ENCODE assay signal across 8 cellular contexts in the genomic region with DNA sequence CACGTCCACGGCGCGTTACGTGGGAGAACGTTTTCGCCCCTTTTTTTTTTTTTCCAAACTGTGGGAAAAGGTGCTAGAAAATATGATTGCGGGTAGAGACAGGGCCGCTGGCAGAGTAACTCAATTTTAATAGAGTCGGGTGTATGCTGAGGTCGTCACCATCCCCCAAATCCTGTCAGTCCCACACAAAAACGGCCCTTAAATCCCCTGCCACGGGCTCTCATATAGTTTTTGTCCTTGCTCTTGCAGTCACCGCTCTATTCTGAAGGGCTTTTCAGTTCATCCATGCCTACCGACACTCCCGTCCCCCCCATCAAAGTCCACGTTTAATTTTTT. TPM values are rescaled to one million over a fixed set of nuclear protein-coding genes. Genes with fewer than 3 reads are reported as not detected.
DNase-seq lines count a peak whose midpoint lies in the region; ATAC-seq and TF ChIP-seq lines count a peak whose summit lies in the region.

No MANE protein-coding gene starts in this region.

- DNase-seq in CD4-positive, alpha-beta memory T cell: no peak
- DNase-seq in cardiac fibroblast (ENCODE audit: low read depth in 2 of 2) (no peak), mesenchymal stem cell (no peak), vagina (ENCODE audit: extremely low spot score in 2 of 2) (no peak), NCI-H2227 (lab: John Stamatoyannopoulos, UW; ENCODE audit: unreplicated experiment) (no peak)

- no peak overlapping the region for H3K14ac ChIP-seq in mesenchymal stem cell (ENCODE audit: low read length in 2 of 2)

- peak overlapping the region; percentile 28 for H2BK15ac ChIP-seq in mesenchymal stem cell (ENCODE audit: low read depth, poor library complexity, severe bottlenecking)

- TF ChIP-seq CTCF in cardiac fibroblast (IDR thresholded peaks at IDR 0.05; ENCODE audit: low read depth, low read length): no peak
- TF ChIP-seq CTCF in vagina (IDR thresholded peaks at IDR 0.05): no peak

- no peak overlapping the region for H4K91ac ChIP-seq in mesenchymal stem cell (ENCODE audit: low read length)

- no peak for TF ChIP-seq POLR2A in vagina (IDR thresholded peaks at IDR 0.05)

- H3K9ac ChIP-seq in HUES64 (ENCODE audit: low read depth, low read length) (peak overlapping the region; percentile 77), mesenchymal stem cell (ENCODE audit: low read length) (peak overlapping the region; percentile 96)

- peaks cover 0 to 10% of the 10 kb centered on the region in 2 donors for H3K36me3 Mint-ChIP-seq in CD4-positive, alpha-beta memory T cell

- H3K18ac ChIP-seq in mesenchymal stem cell (ENCODE audit: low read depth in 1 of 2, low read length in 2 of 2): no peak overlapping the region

- H2AK5ac ChIP-seq in mesenchymal stem cell (ENCODE audit: low read length, severe bottlenecking): no peak overlapping the region

- H3K27me3 ChIP-seq in CD4-positive, alpha-beta memory T cell (ENCODE audit: insufficient read depth, low read length): no peaks in the 10 kb centered on the region
- no peaks in the 10 kb centered on the region for H3K27me3 ChIP-seq in HUES64 (ENCODE audit: insufficient read depth, low read length)
- H3K27me3 ChIP-seq in mesenchymal stem cell (ENCODE audit: control insufficient read depth in 1 of 2, insufficient read depth in 1 of 2, low read length in 2 of 2): peaks cover 0 to 39% of the 10 kb centered on the region in 2 experiments
- no peaks in the 10 kb centered on the region for H3K27me3 ChIP-seq in vagina

- CTCF ChIA-PET in CD4-positive, alpha-beta memory T cell (lab: Charles Lee; ENCODE audit: partially characterized antibody): no interaction called here

- peak overlapping the region; percentile 79 for H2BK5ac ChIP-seq in mesenchymal stem cell (ENCODE audit: low read depth, low read length, poor library complexity, severe bottlenecking)

- H3K27ac ChIP-seq in CD4-positive, alpha-beta memory T cell (ENCODE audit: low read depth, low read length): peak overlapping the region; percentile 94
- peak overlapping the region; percentile 91 for H3K27ac ChIP-seq in HUES64 (ENCODE audit: low read depth, low read length)
- peak overlapping the region; percentile 97 for H3K27ac ChIP-seq in mesenchymal stem cell (ENCODE audit: low read length, poor library complexity, severe bottlenecking)
- peak overlapping the region; percentile 91 for H3K27ac ChIP-seq in vagina

- H3K4me2 ChIP-seq in mesenchymal stem cell (ENCODE audit: low read length, poor library complexity, severe bottlenecking): peak overlapping the region; percentile 65

- intact Hi-C loops in CD4-positive, alpha-beta memory T cell (cut with micrococcal nuclease): loop anchor here (2.0 to 10.0 kb wide), 3 partner anchors 56 to 561 kb away; no protein-coding TSS in a partner anchor
- intact Hi-C loops in vagina (cut with DNase I): no loop called here

- H3K4ac ChIP-seq in mesenchymal stem cell (ENCODE audit: low read depth in 1 of 2, low read length in 2 of 2): no peak overlapping the region

- H3K23ac ChIP-seq in mesenchymal stem cell (ENCODE audit: low read length in 2 of 2): no peak overlapping the region

- no peak overlapping the region for H2BK120ac ChIP-seq in mesenchymal stem cell (ENCODE audit: low read depth, low read length)

- peak overlapping the region; percentile 93 to 98 (median 97) for H3K4me3 Mint-ChIP-seq in CD4-positive, alpha-beta memory T cell

- no peak overlapping the region for H2BK12ac ChIP-seq in mesenchymal stem cell (ENCODE audit: low read length in 2 of 2)

- H3K27ac Mint-ChIP-seq in CD4-positive, alpha-beta memory T cell: peak overlapping the region; percentile 97 to 100 (median 99)

- H4K8ac ChIP-seq in mesenchymal stem cell (ENCODE audit: low read length): peak overlapping the region; percentile 49

- ATAC-seq in GM21619 (IDR thresholded peaks at IDR 0.05; ENCODE audit: unreplicated experiment) (no peak), GM21423 (IDR thresholded peaks at IDR 0.05; ENCODE audit: unreplicated experiment) (no peak)

- 3% methylated on average over 11 of the region's 17 CpGs for WGBS in HUES64
- WGBS in mesenchymal stem cell: 0% methylated on average over 5 of the region's 17 CpGs

- H3K4me1 ChIP-seq in CD4-positive, alpha-beta memory T cell (ENCODE audit: insufficient read depth, low read length): peaks cover 23% of the 10 kb centered on the region
- H3K4me1 ChIP-seq in HUES64 (ENCODE audit: insufficient read depth, low read length) (peaks cover 7% of the 10 kb centered on the region; the same call in 1 of the 2 replicates), mesenchymal stem cell (ENCODE audit: control insufficient read depth, insufficient read depth, low read depth, low read length) (no peaks in the 10 kb centered on the region), vagina (peaks cover 25% of the 10 kb centered on the region)

- no peaks in the 10 kb centered on the region for H3K9me3 Mint-ChIP-seq in CD4-positive, alpha-beta memory T cell

- POLR2A ChIA-PET in CD4-positive, alpha-beta memory T cell (lab: Charles Lee; ENCODE audit: partially characterized antibody): interaction anchor here (0.7 to 2.7 kb wide), 8 partner anchors 13 to 349 kb away, joined by 3 to 16 read pairs (median 4); a partner anchor contains a TSS

- peak overlapping the region; percentile 52 to 73 for H3K4me3 ChIP-seq in CD4-positive, alpha-beta memory T cell (ENCODE audit: low read length in 2 of 2)
- peak overlapping the region; percentile 85 for H3K4me3 ChIP-seq in HUES64 (ENCODE audit: low read length)
- peak overlapping the region; percentile 61 to 71 for H3K4me3 ChIP-seq in cardiac fibroblast (replicated peaks in 1 of 2; ENCODE audit: low read depth in 2 of 2, low read length in 2 of 2)
- peak overlapping the region; percentile 84 to 89 for H3K4me3 ChIP-seq in mesenchymal stem cell (ENCODE audit: insufficient read depth in 1 of 2, low read depth in 1 of 2, low read length in 2 of 2)
- peak overlapping the region; percentile 58 to 80 for H3K4me3 ChIP-seq in vagina

- no peaks in the 10 kb centered on the region for H3K79me1 ChIP-seq in mesenchymal stem cell (replicated peaks; ENCODE audit: low read length, poor library complexity, severe bottlenecking)

- peak overlapping the region; percentile 71 for H2AFZ ChIP-seq in mesenchymal stem cell (ENCODE audit: low read depth, low read length)

- H3K9me3 ChIP-seq in CD4-positive, alpha-beta memory T cell (ENCODE audit: control insufficient read depth in 1 of 2, low read length in 2 of 2): no peaks in the 10 kb centered on the region
- H3K9me3 ChIP-seq in HUES64 (ENCODE audit: insufficient read depth, low read depth, low read length): no peaks in the 10 kb centered on the region
- H3K9me3 ChIP-seq in mesenchymal stem cell (ENCODE audit: control insufficient read depth, low read length): no peaks in the 10 kb centered on the region
- H3K9me3 ChIP-seq in vagina: no peaks in the 10 kb centered on the region

- no peaks in the 10 kb centered on the region for H3K27me3 Mint-ChIP-seq in CD4-positive, alpha-beta memory T cell

- peaks cover 21 to 70% (median 40%) of the 10 kb centered on the region in 4 donors for H3K4me1 Mint-ChIP-seq in CD4-positive, alpha-beta memory T cell

- no peaks in the 10 kb centered on the region for H3K36me3 ChIP-seq in CD4-positive, alpha-beta memory T cell (ENCODE audit: insufficient read depth, low read length)
- H3K36me3 ChIP-seq in HUES64 (ENCODE audit: insufficient read depth, low read length) (peaks cover 2% of the 10 kb centered on the region; the same call in 1 of the 2 replicates), mesenchymal stem cell (ENCODE audit: control insufficient read depth in 1 of 2, insufficient read depth in 2 of 2, low read depth in 1 of 2, low read length in 2 of 2) (no peaks in the 10 kb centered on the region), vagina (no peaks in the 10 kb centered on the region)

RNA-seq across cellular contexts. Expression of a gene that starts 0.8 kb away (rescaled TPM):
- total RNA-seq in CD4-positive, alpha-beta memory T cell: 10 to 100 TPM; 37.9 to 39.0 TPM
- polyA plus RNA-seq in CD4-positive, alpha-beta memory T cell: 10 to 100 TPM in 1 of 2 donors, 1 to 10 TPM in 1; 3.9 to 13.3 TPM
- polyA plus RNA-seq in HUES64 (2013, experiment 1 of 2): 30.2 TPM
- polyA plus RNA-seq in HUES64 (2013, experiment 2 of 2): 39.4 TPM
- 24.7 TPM for polyA plus RNA-seq in mesenchymal stem cell (2013, experiment 1 of 2)
- polyA plus RNA-seq in mesenchymal stem cell (2013, experiment 2 of 2): 22.7 TPM
- 36.3 TPM for total RNA-seq in vagina
